In the genomic region with DNA sequence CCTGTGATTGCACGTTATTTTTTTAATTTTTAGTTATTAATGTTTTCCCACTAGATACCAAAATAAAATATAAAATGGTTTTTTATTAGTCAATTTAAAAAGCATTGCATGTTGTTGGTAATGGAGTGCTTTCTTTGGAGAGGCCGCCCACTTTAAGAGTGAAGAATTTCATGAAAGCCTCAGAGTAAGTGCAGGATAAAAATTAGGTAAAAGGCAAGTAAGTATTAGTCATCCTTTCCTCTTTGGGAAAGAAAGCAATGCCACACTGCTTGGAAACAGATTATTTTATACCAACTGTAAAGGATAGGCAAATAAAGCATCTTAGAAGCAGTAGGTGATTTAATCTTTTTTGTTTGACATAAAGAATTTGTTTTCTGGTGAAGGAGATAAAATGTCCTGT, we compare ENCODE assay signal across 20 cellular contexts.
DNase-seq lines count a peak whose midpoint lies in the region; ATAC-seq, FAIRE-seq and TF ChIP-seq lines count a peak whose summit lies in the region.
"Had no signal": no experiment of that assay in that cellular context is flagged by ENCODE, and none has a peak within 500 bp of the region (broad histone marks: within the 10 kb centered on the region; RNA-seq: fewer than 3 reads in every experiment).

No MANE protein-coding gene starts in this region.

- H3K79me1 ChIP-seq in trophoblast cell (ENCODE audit: low read length) = no peaks in the 10 kb centered on the region

- no peak overlapping the region for H4K12ac ChIP-seq in trophoblast cell (ENCODE audit: low read depth, low read length)

- no peak overlapping the region for H3K14ac ChIP-seq in trophoblast cell (ENCODE audit: low read length)

- no peak overlapping the region for H4K91ac ChIP-seq in trophoblast cell (ENCODE audit: low read depth, low read length)

- intact Hi-C loops in kidney (cut with DNase I) = no loop called here

- no peaks in the 10 kb centered on the region for H3K27me3 ChIP-seq in trophoblast cell (ENCODE audit: insufficient read depth, low read length)
- H3K27me3 ChIP-seq: colonic mucosa had no signal

- H3K27ac ChIP-seq in kidney (ENCODE audit: low read depth in 2 of 2, low read length in 2 of 2) (no peak overlapping the region), trophoblast cell (ENCODE audit: low read depth, low read length) (no peak overlapping the region)
- H3K27ac ChIP-seq: colonic mucosa had no signal

- no peak overlapping the region for H3K4me2 ChIP-seq in trophoblast cell (ENCODE audit: low read length)

- no peak overlapping the region for H2AFZ ChIP-seq in trophoblast cell (ENCODE audit: insufficient read depth, low read length, poor library complexity)

- peaks cover 8 to 28% of the 10 kb centered on the region in 2 donors for H3K36me3 ChIP-seq in kidney (ENCODE audit: control insufficient read depth in 1 of 2, insufficient read depth in 2 of 2, low read length in 2 of 2)
- H3K36me3 ChIP-seq in trophoblast cell (ENCODE audit: control insufficient read depth in 1 of 2, insufficient read depth in 2 of 2, low read length in 2 of 2) = peaks cover 3 to 8% of the 10 kb centered on the region in 2 experiments
- H3K36me3 ChIP-seq: colonic mucosa had no signal

- no peak overlapping the region for H2BK12ac ChIP-seq in trophoblast cell (ENCODE audit: low read length)

- ATAC-seq in GM18873 (IDR thresholded peaks at IDR 0.05; ENCODE audit: low FRiP score, unreplicated experiment) = no peak

- H3K9ac ChIP-seq in kidney (ENCODE audit: low read length in 2 of 2) (no peak overlapping the region), trophoblast cell (ENCODE audit: low read length) (no peak overlapping the region)

- no peak overlapping the region for H2AK5ac ChIP-seq in trophoblast cell (ENCODE audit: low read length)

- no peak overlapping the region for H2BK5ac ChIP-seq in trophoblast cell (ENCODE audit: low read depth, low read length, poor library complexity)

- H3K4me3 ChIP-seq in kidney (ENCODE audit: low read length in 2 of 2) (no peak overlapping the region), trophoblast cell (ENCODE audit: low read depth, low read length) (no peak overlapping the region)
- H3K4me3 ChIP-seq: colonic mucosa had no signal

- H3K4me1 ChIP-seq in kidney (ENCODE audit: control insufficient read depth in 1 of 2, insufficient read depth in 1 of 2, low read depth in 1 of 2, low read length in 2 of 2) (no peaks in the 10 kb centered on the region), trophoblast cell (ENCODE audit: control insufficient read depth in 1 of 2, insufficient read depth in 2 of 2, low read length in 2 of 2) (no peaks in the 10 kb centered on the region)
- H3K4me1 ChIP-seq: colonic mucosa had no signal

- DNase-seq in AG08396 (ENCODE audit: low spot score) (peak; percentile 22), LHCN-M2 (ENCODE audit: low read depth) (peak; percentile 3), dermis blood vessel endothelial cell (peak; percentile 1), kidney (no peak), C1 segment of cervical spinal cord (lab: John Stamatoyannopoulos, UW) (no peak), trophoblast cell (no peak)
- DNase-seq in activated effector memory CD4-positive, alpha-beta T cell treated with Interleukin-2 at 50 U/mL for 16 hours = no peak
- DNase-seq: activated CD4-positive, alpha-beta T cell treated with anti-CD3 and anti-CD28 coated beads for 1 hour; activated naive CD4-positive, alpha-beta T cell treated with anti-CD3 and anti-CD28 coated beads for 36 hours; activated T-cell treated with anti-CD3 and anti-CD28 coated beads, Interleukin-2, amount 50 U/mL, for 24 hours; aorta; colonic mucosa; GF-D8; H9; naive B cell; NCI-H2107; NCI-H524 had no signal

- H4K8ac ChIP-seq in trophoblast cell (ENCODE audit: low read depth, low read length) = no peak overlapping the region

- H3K4ac ChIP-seq in trophoblast cell (ENCODE audit: low read depth, low read length) = no peak overlapping the region

- FAIRE-seq in kidney (lab: Jason Lieb, UNC) = peak; percentile 73
- FAIRE-seq: endometrium, GM12891 had no signal

- TF ChIP-seq CTCF in kidney (IDR thresholded peaks at IDR 0.05; ENCODE audit: borderline replicate concordance, extremely low read depth, insufficient read depth) = no peak

- no peak overlapping the region for H3K23ac ChIP-seq in trophoblast cell (ENCODE audit: low read length)

- no peaks in the 10 kb centered on the region for H3K79me2 ChIP-seq in trophoblast cell (ENCODE audit: control insufficient read depth, insufficient read depth, low read length, poor library complexity)

- no peak overlapping the region for H3K18ac ChIP-seq in trophoblast cell (ENCODE audit: low read length)

- H3K9me3 ChIP-seq in kidney (ENCODE audit: control insufficient read depth in 1 of 2, low read length in 2 of 2) = no peaks in the 10 kb centered on the region
- H3K9me3 ChIP-seq in trophoblast cell (ENCODE audit: insufficient read depth, low read depth, low read length) = peaks cover 1% of the 10 kb centered on the region
- H3K9me3 ChIP-seq: colonic mucosa had no signal

- H2BK120ac ChIP-seq in trophoblast cell (ENCODE audit: insufficient read depth, low read length, poor library complexity) = no peak overlapping the region

- no CpG with 5 or more reads among the region's 2 CpGs for WGBS in trophoblast cell (ENCODE audit: extremely low coverage, insufficient coverage, insufficient read length)

Comparison
In these comparisons a context has a peak if more than half of its experiments do, and no peak if none do; other contexts are left out.
1. DNase-seq: peak in AG08396 (single experiment), LHCN-M2 (single experiment) and dermis blood vessel endothelial cell (single experiment); none in kidney (single experiment), C1 segment of cervical spinal cord (0 of 14), activated effector memory CD4-positive, alpha-beta T cell treated with Interleukin-2 at 50 U/mL for 16 hours (single experiment) and trophoblast cell (0 of 2).